ENCODE assay signal across 9 cellular contexts in genomic region chr6:22026160-22026678, GRCh38.
A peak's percentile ranks its signal among the peaks of the same experiment; 100 is the strongest.
DNase-seq lines count a peak whose midpoint lies in the region; ATAC-seq, FAIRE-seq and TF ChIP-seq lines count a peak whose summit lies in the region.
"Had no signal": no experiment of that assay in that cellular context is flagged by ENCODE, and none has a peak within 500 bp of the region (broad histone marks: within the 10 kb centered on the region; RNA-seq: fewer than 3 reads in every experiment).

No MANE protein-coding gene starts in this region.

- H3K9me3 Mint-ChIP-seq in endothelial cell (ENCODE audit: unreplicated experiment), result peaks cover 5% of the 10 kb centered on the region

- peaks cover 55% of the 10 kb centered on the region for H3K4me1 Mint-ChIP-seq in endothelial cell (ENCODE audit: unreplicated experiment)

- H4K91ac ChIP-seq in IMR-90 (ENCODE audit: insufficient read depth, low read depth, low read length), result peak overlapping the region; percentile 65

- peak overlapping the region; percentile 53 for H3K4ac ChIP-seq in IMR-90 (ENCODE audit: low read depth, low read length)

- H3K4me2 ChIP-seq in IMR-90 (ENCODE audit: low read depth, low read length), result no peak overlapping the region; the same call in 1 of the 2 replicates

- peaks cover 7% of the 10 kb centered on the region for H3K27me3 Mint-ChIP-seq in endothelial cell (ENCODE audit: unreplicated experiment)

- no peak for TF ChIP-seq CTCF in heart right ventricle (IDR thresholded peaks at IDR 0.05)
- no peak for TF ChIP-seq CTCF in IMR-90 (conservative IDR thresholded peaks at IDR 0.05; ENCODE audit: low read depth, low read length)
- TF ChIP-seq CTCF in endothelial cell (IDR thresholded peaks at IDR 0.05; ENCODE audit: unreplicated experiment), result no peak
- no peak for TF ChIP-seq CTCF in vagina (IDR thresholded peaks at IDR 0.05)
- no peak for TF ChIP-seq CTCF in D721Med (IDR thresholded peaks at IDR 0.05; ENCODE audit: insufficient read depth, missing control alignments)

- H3K56ac ChIP-seq in IMR-90 (ENCODE audit: extremely low read depth, insufficient read depth, low read length), result peak overlapping the region; percentile 25; the same call in 1 of the 2 replicates

- peak overlapping the region; percentile 67; the same call in 1 of the 2 replicates for H3K18ac ChIP-seq in IMR-90 (ENCODE audit: low read depth, low read length)

- H3K9me3 ChIP-seq in heart right ventricle (peaks cover 0 to 13% (median 3%) of the 10 kb centered on the region in 11 donors), IMR-90 (ENCODE audit: control insufficient read depth, insufficient read depth, low read length) (peaks cover 5% of the 10 kb centered on the region), vagina (no peaks in the 10 kb centered on the region)

- WGBS in heart right ventricle, 2 donors, result 80 to 89% methylated on average over 5 of the region's 5 CpGs
- WGBS in IMR-90 (ENCODE audit: extremely low coverage in 2 of 2, insufficient read length in 1 of 2), 2 experiments, result no CpG with 5 or more reads among the region's 5 CpGs

- peak overlapping the region; percentile 24; the same call in 1 of the 2 replicates for H4K5ac ChIP-seq in IMR-90 (ENCODE audit: low read depth, low read length)

- peak overlapping the region; percentile 97 for H3K27ac Mint-ChIP-seq in endothelial cell (ENCODE audit: unreplicated experiment)
- H3K27ac Mint-ChIP-seq: natural killer cell had no signal

- no peaks in the 10 kb centered on the region for H4K20me1 ChIP-seq in IMR-90 (ENCODE audit: insufficient read depth, low read length)

- peak overlapping the region; percentile 46; the same call in 1 of the 2 replicates for H3K23ac ChIP-seq in IMR-90 (ENCODE audit: low read depth, low read length)

- peak overlapping the region; percentile 62 for H3K14ac ChIP-seq in IMR-90 (replicated peaks; ENCODE audit: low read depth, low read length)

- H3K36me3 Mint-ChIP-seq in endothelial cell (ENCODE audit: low read depth, unreplicated experiment), result peaks cover 13% of the 10 kb centered on the region
- H3K36me3 Mint-ChIP-seq: natural killer cell had no signal

- no TSS peak for BruUV-seq in IMR-90 (replicated peaks; lab: Mats Ljungman, UMichigan)

- intact Hi-C loops in heart right ventricle (cut with DNase I) (loop anchor here in 2 of 10 donors (5.0 to 10.0 kb wide), 2 partner anchors 39 to 419 kb away; no protein-coding TSS in a partner anchor), cardiac septum (cut with DNase I) (no loop called here), IMR-90 (cut with micrococcal nuclease) (no loop called here), vagina (cut with DNase I) (no loop called here)

- H3K9ac ChIP-seq in IMR-90 (ENCODE audit: low read depth, low read length), result peak overlapping the region; percentile 18; the same call in 1 of the 2 replicates

- no peaks in the 10 kb centered on the region for H3K79me1 ChIP-seq in IMR-90 (ENCODE audit: low read depth in 1 of 2, low read length in 2 of 2)

- peak overlapping the region; percentile 79 for H2BK20ac ChIP-seq in IMR-90 (ENCODE audit: low read depth, low read length)

- no peak overlapping the region for H2AK9ac ChIP-seq in IMR-90 (replicated peaks; ENCODE audit: low read depth, low read length, poor library complexity)

- CTCF ChIA-PET in IMR-90 (lab: Yijun Ruan, JAX), result no interaction called here

- in situ Hi-C loops in IMR-90 (cut with MboI; ENCODE audit: low sequenced_read_pairs), result no loop called here

- peak overlapping the region; percentile 7 to 75 for H4K8ac ChIP-seq in IMR-90 (ENCODE audit: low read depth in 2 of 2, low read length in 2 of 2)

- peak overlapping the region; percentile 83 for H2BK120ac ChIP-seq in IMR-90 (ENCODE audit: low read depth, low read length)

- peaks cover 3 to 57% (median 37%) of the 10 kb centered on the region in 9 donors for H3K4me1 ChIP-seq in heart right ventricle
- H3K4me1 ChIP-seq in IMR-90 (ENCODE audit: control insufficient read depth, insufficient read depth, low read length), result peaks cover 10% of the 10 kb centered on the region
- peaks cover 28% of the 10 kb centered on the region for H3K4me1 ChIP-seq in vagina

- peak overlapping the region; percentile 86 for H2BK15ac ChIP-seq in IMR-90 (ENCODE audit: low read depth, low read length)

- H3K4me3 Mint-ChIP-seq in endothelial cell (ENCODE audit: unreplicated experiment), result no peak overlapping the region
- H3K4me3 Mint-ChIP-seq: natural killer cell had no signal

- H3K27me3 ChIP-seq in heart right ventricle, result no peaks in the 10 kb centered on the region
- no peaks in the 10 kb centered on the region for H3K27me3 ChIP-seq in IMR-90 (ENCODE audit: control insufficient read depth, insufficient read depth, low read length)
- no peaks in the 10 kb centered on the region for H3K27me3 ChIP-seq in vagina

- H2AK5ac ChIP-seq in IMR-90 (ENCODE audit: low read depth, low read length), result no peak overlapping the region

- ATAC-seq in heart right ventricle (no peak), IMR-90 (ENCODE audit: low read depth) (no peak)

- dilution Hi-C loops in IMR-90 (cut with HindIII; ENCODE audit: low sequenced_read_pairs, unreplicated experiment), result no loop called here

- H3K4me3 ChIP-seq in heart right ventricle (no peak overlapping the region), IMR-90 (ENCODE audit: insufficient read depth, low read depth, low read length) (no peak overlapping the region), vagina (no peak overlapping the region)

- H2BK5ac ChIP-seq in IMR-90 (ENCODE audit: low read depth, low read length, poor library complexity, severe bottlenecking), result peak overlapping the region; percentile 30

- peak overlapping the region in 6 of 10 donors; percentile 23 to 83 (median 50) for H3K27ac ChIP-seq in heart right ventricle
- peak overlapping the region; percentile 19; the same call in 1 of the 2 replicates for H3K27ac ChIP-seq in IMR-90 (ENCODE audit: insufficient read depth, low read length)
- H3K27ac ChIP-seq in vagina, result peak overlapping the region; percentile 36

- no peak for FAIRE-seq in D721Med (lab: Jason Lieb, UNC)

- TF ChIP-seq RAD21 in IMR-90 (IDR thresholded peaks at IDR 0.05; ENCODE audit: low read length), result no peak

- TF ChIP-seq POLR2A in IMR-90 (IDR thresholded peaks at IDR 0.05; ENCODE audit: low read depth, low read length) (no peak), vagina (IDR thresholded peaks at IDR 0.05) (no peak)

- 0 out of 2 replicates have a peak, but pooled peaks cover 3% of the 10 kb centered on the region for H3K9me1 ChIP-seq in IMR-90 (ENCODE audit: insufficient read depth, low read length)

- peak overlapping the region; percentile 83 for H2AFZ ChIP-seq in IMR-90 (replicated peaks; ENCODE audit: low read length, poor library complexity)

- H3K36me3 ChIP-seq in heart right ventricle, result peaks cover 0 to 3% (median 0%) of the 10 kb centered on the region in 9 donors
- peaks cover 9% of the 10 kb centered on the region; the same call in 1 of the 2 replicates for H3K36me3 ChIP-seq in IMR-90 (ENCODE audit: control insufficient read depth, insufficient read depth, low read length)
- no peaks in the 10 kb centered on the region for H3K36me3 ChIP-seq in vagina

- DNase-seq in heart right ventricle (no peak), cardiac septum (ENCODE audit: low spot score) (no peak), IMR-90 (no peak), endothelial cell (ENCODE audit: low spot score) (no peak), vagina (ENCODE audit: extremely low spot score in 2 of 2) (no peak), D721Med (ENCODE audit: insufficient read length, low spot score) (no peak), mesenteric fat pad (ENCODE audit: low spot score) (no peak), NCI-H1417 treated with DMSO at 0.1 percent for 48 hours (lab: John Stamatoyannopoulos, UW) (no peak)
- DNase-seq: natural killer cell had no signal

- POLR2A ChIA-PET in IMR-90 (lab: Charles Lee; ENCODE audit: unreplicated experiment), result interaction anchor here (0.5 kb wide), 1 partner anchor 438 kb away, joined by 9 read pairs; no protein-coding TSS in a partner anchor

TF ChIP-seq in IMR-90, 13 proteins besides CTCF, POLR2A, EP300 and RAD21:
- TF ChIP-seq FOS (IDR thresholded peaks at IDR 0.05; ENCODE audit: low read depth, low read length), result no peak
- TF ChIP-seq, protein P1, sequence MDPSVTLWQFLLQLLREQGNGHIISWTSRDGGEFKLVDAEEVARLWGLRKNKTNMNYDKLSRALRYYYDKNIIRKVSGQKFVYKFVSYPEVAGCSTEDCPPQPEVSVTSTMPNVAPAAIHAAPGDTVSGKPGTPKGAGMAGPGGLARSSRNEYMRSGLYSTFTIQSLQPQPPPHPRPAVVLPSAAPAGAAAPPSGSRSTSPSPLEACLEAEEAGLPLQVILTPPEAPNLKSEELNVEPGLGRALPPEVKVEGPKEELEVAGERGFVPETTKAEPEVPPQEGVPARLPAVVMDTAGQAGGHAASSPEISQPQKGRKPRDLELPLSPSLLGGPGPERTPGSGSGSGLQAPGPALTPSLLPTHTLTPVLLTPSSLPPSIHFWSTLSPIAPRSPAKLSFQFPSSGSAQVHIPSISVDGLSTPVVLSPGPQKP (IDR thresholded peaks at IDR 0.05; ENCODE audit: borderline replicate concordance, low read depth, low read length), result no peak
- TF ChIP-seq NFE2L2 (IDR thresholded peaks at IDR 0.05; ENCODE audit: low read depth, low read length), result no peak
- TF ChIP-seq BHLHE40 (IDR thresholded peaks at IDR 0.05; ENCODE audit: low read depth, low read length), result no peak
- no peak for TF ChIP-seq RFX5 (IDR thresholded peaks at IDR 0.05; ENCODE audit: low read depth, low read length)
- no peak for TF ChIP-seq MAFK (IDR thresholded peaks at IDR 0.05; ENCODE audit: low read depth, low read length)
- TF ChIP-seq, protein P2, sequence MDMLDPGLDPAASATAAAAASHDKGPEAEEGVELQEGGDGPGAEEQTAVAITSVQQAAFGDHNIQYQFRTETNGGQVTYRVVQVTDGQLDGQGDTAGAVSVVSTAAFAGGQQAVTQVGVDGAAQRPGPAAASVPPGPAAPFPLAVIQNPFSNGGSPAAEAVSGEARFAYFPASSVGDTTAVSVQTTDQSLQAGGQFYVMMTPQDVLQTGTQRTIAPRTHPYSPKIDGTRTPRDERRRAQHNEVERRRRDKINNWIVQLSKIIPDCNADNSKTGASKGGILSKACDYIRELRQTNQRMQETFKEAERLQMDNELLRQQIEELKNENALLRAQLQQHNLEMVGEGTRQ (IDR thresholded peaks at IDR 0.05; ENCODE audit: low read depth, low read length), result no peak
- TF ChIP-seq MXI1 (IDR thresholded peaks at IDR 0.05; ENCODE audit: borderline replicate concordance, low read depth, low read length), result no peak
- no peak for TF ChIP-seq CHD1 (IDR thresholded peaks at IDR 0.05; ENCODE audit: low read depth, low read length)
- TF ChIP-seq RCOR1 (IDR thresholded peaks at IDR 0.05; ENCODE audit: insufficient replicate concordance, low read length), result no peak
- no peak for TF ChIP-seq MAZ (IDR thresholded peaks at IDR 0.05; ENCODE audit: borderline replicate concordance, low read depth, low read length)
- TF ChIP-seq CEBPB (IDR thresholded peaks at IDR 0.05; ENCODE audit: low read depth, low read length), result no peak
- TF ChIP-seq SMC3 (IDR thresholded peaks at IDR 0.05; ENCODE audit: low read depth, low read length), result no peak
